Comparison of ENCODE assay signal across 8 cellular contexts in the genomic region with DNA sequence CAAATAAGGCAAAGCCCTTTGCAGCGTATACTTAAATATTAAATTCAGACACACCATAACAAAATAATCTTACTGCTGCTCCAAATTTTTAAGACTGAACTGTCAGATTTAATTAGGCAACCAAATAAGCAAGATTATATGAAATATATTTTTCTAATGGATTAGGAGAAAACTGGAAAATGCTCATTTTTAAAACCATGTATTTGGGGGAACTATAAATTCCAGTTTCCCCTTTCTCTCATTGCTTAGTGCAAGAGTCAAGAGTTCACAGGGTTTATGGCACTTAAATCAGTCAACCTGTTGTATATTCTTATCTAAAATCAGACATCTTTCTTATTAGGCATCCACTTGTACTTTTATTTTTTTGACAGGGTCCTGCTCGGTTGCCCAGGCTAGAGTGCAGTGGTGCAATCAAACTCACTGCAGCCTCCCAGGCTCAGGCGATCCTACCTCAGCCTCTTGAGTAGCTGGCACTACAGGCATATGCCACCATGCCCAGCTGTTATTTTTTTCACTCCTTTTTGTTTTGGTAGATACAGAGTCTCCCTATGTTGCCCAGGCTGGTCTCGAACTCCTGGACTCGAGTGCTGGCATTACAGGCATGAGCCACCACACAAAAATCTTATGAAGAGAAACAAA. TPM values are rescaled to one million over a fixed set of nuclear protein-coding genes. Genes with fewer than 3 reads are reported as not detected.
DNase-seq lines count a peak whose midpoint lies in the region; ATAC-seq, FAIRE-seq and TF ChIP-seq lines count a peak whose summit lies in the region.

No MANE protein-coding gene starts in this region.

- H3K79me2 ChIP-seq in MM.1S (ENCODE audit: low read length) (peaks cover 44% of the 10 kb centered on the region), astrocyte (ENCODE audit: insufficient read depth, low read length) (peaks cover 73% of the 10 kb centered on the region)

- 0 out of 2 replicates have a peak overlapping the region, but pooled peaks have one; percentile 89 for H3K4me3 ChIP-seq in MM.1S (ENCODE audit: low read length)
- no peak overlapping the region for H3K4me3 ChIP-seq in astrocyte (ENCODE audit: insufficient read depth, low read depth, low read length)
- no peak overlapping the region for H3K4me3 ChIP-seq in small intestine (ENCODE audit: low read depth in 1 of 2, low read length in 2 of 2)

- H3F3A ChIP-seq in MM.1S (ENCODE audit: insufficient read depth, low read length) = peaks cover 27% of the 10 kb centered on the region

- H3K27me3 ChIP-seq in MM.1S (replicated peaks; ENCODE audit: insufficient read depth, low read length) (no peaks in the 10 kb centered on the region), astrocyte (ENCODE audit: insufficient read depth, low read length) (no peaks in the 10 kb centered on the region), small intestine (ENCODE audit: control insufficient read depth in 2 of 2, insufficient read depth in 2 of 2, low read length in 2 of 2) (no peaks in the 10 kb centered on the region)

- DNase-seq in T-helper 1 cell (no peak), MM.1S (no peak), astrocyte (ENCODE audit: low read depth) (no peak), small intestine (no peak), activated gamma-delta T cell treated with Interleukin-2 at 50 U/mL for 16 hours (no peak), NCI-H345 (lab: John Stamatoyannopoulos, UW) (no peak)

- peak overlapping the region; percentile 80; the same call in 1 of the 2 replicates for H3K27ac ChIP-seq in MM.1S (ENCODE audit: low read length)
- no peak overlapping the region for H3K27ac ChIP-seq in astrocyte (ENCODE audit: low read depth, low read length)
- peak overlapping the region; percentile 24 to 50 for H3K27ac ChIP-seq in small intestine (ENCODE audit: low read depth in 1 of 2, low read length in 1 of 2)

- H3K36me3 ChIP-seq in MM.1S (replicated peaks; ENCODE audit: insufficient read depth, low read length) (no peaks in the 10 kb centered on the region), astrocyte (ENCODE audit: insufficient read depth, low read length) (no peaks in the 10 kb centered on the region), small intestine (ENCODE audit: control insufficient read depth in 2 of 2, insufficient read depth in 2 of 2, low read length in 2 of 2) (no peaks in the 10 kb centered on the region)

- H3K4me2 ChIP-seq in MM.1S (ENCODE audit: low read depth, low read length) = peak overlapping the region; percentile 97
- no peak overlapping the region for H3K4me2 ChIP-seq in astrocyte (ENCODE audit: low read length)

- peak overlapping the region; percentile 98 for H3K27ac Mint-ChIP-seq in T-helper 1 cell treated with Interleukin-12 subunit alpha and Interleukin-12 subunit beta and Interleukin-4 antibody, amounts not matched to agents 30 μg/mL and 1 μg/mL, for 36 hours
- H3K27ac Mint-ChIP-seq in astrocyte (ENCODE audit: unreplicated experiment) = peak overlapping the region; percentile 21

- no peak overlapping the region; the same call in 1 of the 2 replicates for H3K9ac ChIP-seq in MM.1S (ENCODE audit: low read length)
- H3K9ac ChIP-seq in astrocyte (ENCODE audit: low read length) = no peak overlapping the region

- H2AFZ ChIP-seq in MM.1S (ENCODE audit: low read length) (no peak overlapping the region), astrocyte (ENCODE audit: low read depth, low read length) (no peak overlapping the region)

- 55 to 68% (median 55%) methylated on average over 5 of the region's 5 CpGs for WGBS in small intestine, 3 donors

- no peaks in the 10 kb centered on the region for H3K27me3 Mint-ChIP-seq in T-helper 1 cell treated with Interleukin-12 subunit alpha and Interleukin-12 subunit beta and Interleukin-4 antibody, amounts not matched to agents 30 μg/mL and 1 μg/mL, for 36 hours (ENCODE audit: low read depth)
- no peaks in the 10 kb centered on the region for H3K27me3 Mint-ChIP-seq in astrocyte (ENCODE audit: low read depth, unreplicated experiment)

- no peak for ATAC-seq in HG03571 (IDR thresholded peaks at IDR 0.05; ENCODE audit: unreplicated experiment)

- H3K36me3 Mint-ChIP-seq in T-helper 1 cell treated with Interleukin-12 subunit alpha and Interleukin-12 subunit beta and Interleukin-4 antibody, amounts not matched to agents 30 μg/mL and 1 μg/mL, for 36 hours (ENCODE audit: low read depth) = peaks cover 12% of the 10 kb centered on the region
- peaks cover 7% of the 10 kb centered on the region for H3K36me3 Mint-ChIP-seq in astrocyte (ENCODE audit: low read depth, unreplicated experiment)

- H3K9me3 ChIP-seq in MM.1S (replicated peaks; ENCODE audit: insufficient read depth, low read length) (no peaks in the 10 kb centered on the region), astrocyte (ENCODE audit: insufficient read depth, low read depth, low read length) (no peaks in the 10 kb centered on the region), small intestine (ENCODE audit: control insufficient read depth, low read depth) (no peaks in the 10 kb centered on the region)

- no peak for FAIRE-seq in astrocyte (lab: Jason Lieb, UNC)
- no peak for FAIRE-seq in small intestine (lab: Jason Lieb, UNC)

- H3K9me3 Mint-ChIP-seq in T-helper 1 cell treated with Interleukin-12 subunit alpha and Interleukin-12 subunit beta and Interleukin-4 antibody, amounts not matched to agents 30 μg/mL and 1 μg/mL, for 36 hours = no peaks in the 10 kb centered on the region
- peaks cover 2% of the 10 kb centered on the region for H3K9me3 Mint-ChIP-seq in astrocyte (ENCODE audit: unreplicated experiment)

- no peaks in the 10 kb centered on the region for H3K9me2 ChIP-seq in MM.1S (replicated peaks; ENCODE audit: insufficient read depth, low read length)

- H4K20me1 ChIP-seq in MM.1S (ENCODE audit: insufficient read depth, low read length) = peaks cover 7% of the 10 kb centered on the region
- H4K20me1 ChIP-seq in astrocyte (ENCODE audit: insufficient read depth, low read length) = peaks cover 24% of the 10 kb centered on the region

- TF ChIP-seq CTCF in MM.1S (IDR thresholded peaks at IDR 0.05; ENCODE audit: low read length) (no peak), astrocyte (IDR thresholded peaks at IDR 0.05; ENCODE audit: insufficient read depth, low read depth, low read length) (no peak)

- peaks cover 44% of the 10 kb centered on the region for H3K4me1 Mint-ChIP-seq in T-helper 1 cell treated with Interleukin-12 subunit alpha and Interleukin-12 subunit beta and Interleukin-4 antibody, amounts not matched to agents 30 μg/mL and 1 μg/mL, for 36 hours (ENCODE audit: low read depth)
- H3K4me1 Mint-ChIP-seq in astrocyte (ENCODE audit: low read depth, unreplicated experiment) = peaks cover 25% of the 10 kb centered on the region

- peak overlapping the region; percentile 83 for H3K4me3 Mint-ChIP-seq in T-helper 1 cell treated with Interleukin-12 subunit alpha and Interleukin-12 subunit beta and Interleukin-4 antibody, amounts not matched to agents 30 μg/mL and 1 μg/mL, for 36 hours
- peak overlapping the region; percentile 85 for H3K4me3 Mint-ChIP-seq in astrocyte (ENCODE audit: unreplicated experiment)

- H3K4me1 ChIP-seq in MM.1S (ENCODE audit: low read length) (peaks cover 31% of the 10 kb centered on the region), astrocyte (ENCODE audit: insufficient read depth, low read length) (peaks cover 7% of the 10 kb centered on the region), small intestine (ENCODE audit: control insufficient read depth in 2 of 2, insufficient read depth in 1 of 2, low read depth in 1 of 2, low read length in 1 of 2) (peaks cover 0 to 5% of the 10 kb centered on the region in 2 donors)

RNA-seq across cellular contexts. Expression of gene KANSL1, which starts 2.1 kb away (rescaled TPM):
- total RNA-seq in astrocyte = 97.1 and 99.8 TPM in 2 replicates
- 10 to 100 TPM; 12.7 to 24.2 (median 16.2) TPM for polyA plus RNA-seq in small intestine
